In the genomic region with DNA sequence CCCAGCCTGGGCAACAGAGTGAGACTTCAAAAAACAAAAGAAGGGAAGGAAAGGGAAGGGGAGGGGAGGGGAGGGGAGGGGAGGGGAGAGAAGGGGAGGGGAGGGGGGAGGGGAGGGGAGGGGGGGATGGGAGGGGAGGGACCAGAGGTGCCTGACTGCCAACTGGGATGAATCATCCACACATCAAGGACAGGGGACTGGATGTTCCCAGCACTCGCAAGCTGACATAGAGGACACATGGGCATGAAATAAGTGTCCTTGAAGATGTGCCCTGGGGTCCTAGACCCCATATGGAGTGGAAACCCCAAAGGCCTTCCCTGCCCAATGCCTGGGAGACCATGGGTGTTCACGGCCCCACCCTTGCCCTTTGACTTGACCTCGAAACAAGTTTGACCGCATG, we compare ENCODE assay signal across 14 cellular contexts. TPM values are rescaled to one million over a fixed set of nuclear protein-coding genes. Genes with fewer than 3 reads are reported as not detected.
DNase-seq lines count a peak whose midpoint lies in the region; ATAC-seq, FAIRE-seq and TF ChIP-seq lines count a peak whose summit lies in the region.
"Had no signal": no experiment of that assay in that cellular context is flagged by ENCODE, and none has a peak within 500 bp of the region (broad histone marks: within the 10 kb centered on the region; RNA-seq: fewer than 3 reads in every experiment).

No MANE protein-coding gene starts in this region.

- intact Hi-C loops in mucosa of descending colon (cut with DNase I, micrococcal nuclease): no loop called here

- POLR2A ChIA-PET in RWPE1 (lab: Yijun Ruan, JAX; ENCODE audit: low non-redundant PET): no interaction called here

- CTCF ChIA-PET in RWPE1 (lab: Yijun Ruan, JAX): no interaction called here

- FAIRE-seq in D721Med (lab: Jason Lieb, UNC): no peak
- FAIRE-seq: GM12892 had no signal

- TF ChIP-seq CTCF in RWPE1 (conservative IDR thresholded peaks at IDR 0.05; ENCODE audit: low read depth) (no peak), mucosa of descending colon (IDR thresholded peaks at IDR 0.05) (no peak), D721Med (IDR thresholded peaks at IDR 0.05; ENCODE audit: insufficient read depth, missing control alignments) (no peak)

- H3K4me1 ChIP-seq in mucosa of descending colon (ENCODE audit: low read depth): no peaks in the 10 kb centered on the region

- no peaks in the 10 kb centered on the region for H3K27me3 ChIP-seq in H7 (ENCODE audit: control insufficient read depth, insufficient read depth, low read length)

- H3K9me3 ChIP-seq in mucosa of descending colon: no peaks in the 10 kb centered on the region

- H3K36me3 ChIP-seq in H7 (replicated peaks; ENCODE audit: control insufficient read depth, insufficient read depth, low read length): no peaks in the 10 kb centered on the region
- no peaks in the 10 kb centered on the region for H3K36me3 ChIP-seq in mucosa of descending colon (ENCODE audit: low read depth)

- ATAC-seq in mucosa of descending colon: peak; percentile 43
- ATAC-seq in stimulated activated naive CD8-positive, alpha-beta T cell treated with anti-CD3 and anti-CD28 coated beads, Interleukin-15, Interleukin-2, amounts not matched to agents 100 U/mL and 50 U/mL, for 24 hours: no peak

- peak; percentile 12 for DNase-seq in A172 (ENCODE audit: low spot score)
- DNase-seq in H7: peak; percentile 71
- peak; percentile 41 for DNase-seq in RWPE1 (ENCODE audit: low spot score)
- DNase-seq in mucosa of descending colon: no peak
- no peak for DNase-seq in stimulated activated naive CD8-positive, alpha-beta T cell treated with anti-CD3 and anti-CD28 coated beads, Interleukin-15, Interleukin-2, amounts not matched to agents 100 U/mL and 50 U/mL, for 24 hours
- no peak for DNase-seq in D721Med (ENCODE audit: insufficient read length, low spot score)
- no peak for DNase-seq in SKM-1 treated with dmso at 0.1 percent for 144 hours (lab: John Stamatoyannopoulos, UW; ENCODE audit: unreplicated experiment)
- DNase-seq: DMS 273 treated with DMSO at 0.1 percent for 48 hours; NCI-H1417; NCI-H187 treated with DMSO at 0.1 percent for 48 hours; NCI-H2171; NCI-H446 treated with DMSO at 0.1 percent for 48 hours; NK-92 treated with Interleukin-12 subunit alpha and Interleukin-12 subunit beta, amount 100 ng/mL, for 24 hours had no signal

- no peak overlapping the region for H3K4me3 ChIP-seq in H7 (ENCODE audit: insufficient read depth, low read depth, low read length)
- no peak overlapping the region for H3K4me3 ChIP-seq in mucosa of descending colon

- H3K27ac ChIP-seq in RWPE1: peak overlapping the region; percentile 44

RNA-seq across cellular contexts. Expression of gene TST, which starts 19.8 kb away (rescaled TPM):
- total RNA-seq in A172 (2014; rRNA removed; shearing (Covaris generic)): 37.3 and 48.1 TPM in 2 replicates
- total RNA-seq in H7 (2014; rRNA removed; shearing (Covaris generic)): 39.9 and 45.7 TPM in 2 replicates
- total RNA-seq in mucosa of descending colon: 100 to 1,000 TPM; 170 to 494 (median 337) TPM

RNA-seq across cellular contexts. Expression of gene MPST, which starts 20.1 kb away (rescaled TPM):
- 57.0 and 68.4 TPM in 2 replicates for total RNA-seq in A172 (2014; rRNA removed; shearing (Covaris generic))
- total RNA-seq in H7 (2014; rRNA removed; shearing (Covaris generic)): 188 and 201 TPM in 2 replicates
- 100 to 1,000 TPM; 135 to 224 (median 186) TPM for total RNA-seq in mucosa of descending colon

RNA-seq across cellular contexts. Expression of gene KCTD17, which starts 52.1 kb away (rescaled TPM):
- total RNA-seq in A172 (2014; rRNA removed; shearing (Covaris generic)): 20.5 and 21.3 TPM in 2 replicates
- total RNA-seq in H7 (2014; rRNA removed; shearing (Covaris generic)): 29.5 and 31.1 TPM in 2 replicates
- total RNA-seq in mucosa of descending colon: 10 to 100 TPM; 24.9 to 40.1 (median 31.3) TPM

Comparison
In these comparisons a context has a peak if more than half of its experiments do, and no peak if none do; other contexts are left out.
1. DNase-seq: peak in A172 (single experiment), H7 (single experiment) and RWPE1 (single experiment); none in mucosa of descending colon (0 of 3), stimulated activated naive CD8-positive, alpha-beta T cell treated with anti-CD3 and anti-CD28 coated beads, Interleukin-15, Interleukin-2, amounts not matched to agents 100 U/mL and 50 U/mL, for 24 hours (single experiment), D721Med (single experiment) and SKM-1 treated with dmso at 0.1 percent for 144 hours (single experiment).